Comparison of ENCODE assay signal across 19 cellular contexts in the genomic region with DNA sequence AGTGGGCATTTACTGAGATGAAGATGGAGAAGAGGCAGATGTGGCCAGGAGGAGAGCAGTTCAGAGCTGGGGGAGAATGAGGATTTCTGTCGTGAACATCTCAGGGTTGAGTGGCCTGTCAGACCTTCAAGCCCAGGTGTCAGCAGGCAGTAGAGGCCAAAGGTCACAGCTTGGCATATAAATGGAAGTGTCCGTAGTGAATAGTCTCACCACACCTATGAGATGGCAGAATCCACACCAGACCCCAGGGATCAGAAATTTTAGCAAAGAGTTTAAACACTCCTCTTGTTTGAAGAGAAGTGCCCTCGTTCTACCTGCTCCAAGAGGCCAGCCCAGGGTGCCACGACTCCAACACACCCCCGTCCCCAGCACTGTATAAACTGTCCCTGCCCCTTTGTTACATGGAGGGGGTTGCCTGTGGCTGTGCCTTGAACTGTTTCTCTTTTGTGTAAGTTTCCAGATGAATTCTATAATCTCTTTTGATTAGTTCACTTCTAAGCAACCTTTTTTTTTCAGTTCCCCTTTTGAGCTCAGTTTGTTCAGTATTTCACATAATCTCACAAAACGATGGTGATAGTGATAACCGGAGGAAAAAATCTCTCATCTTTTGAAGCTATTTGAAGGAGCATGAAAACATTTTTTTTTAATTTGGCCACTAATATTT.
A peak's percentile ranks its signal among the peaks of the same experiment; 100 is the strongest.
DNase-seq lines count a peak whose midpoint lies in the region; ATAC-seq, FAIRE-seq and TF ChIP-seq lines count a peak whose summit lies in the region.
"Had no signal": no experiment of that assay in that cellular context is flagged by ENCODE, and none has a peak within 500 bp of the region (broad histone marks: within the 10 kb centered on the region; RNA-seq: fewer than 3 reads in every experiment).

No MANE protein-coding gene starts in this region.

- H3K4me3 Mint-ChIP-seq in activated T-cell treated with anti-CD3 and anti-CD28 coated beads, Interleukin-2, amount 50 U/mL, for 24 hours: no peak overlapping the region
- no peak overlapping the region for H3K4me3 Mint-ChIP-seq in naive thymus-derived CD8-positive, alpha-beta T cell
- H3K4me3 Mint-ChIP-seq: HFFc6; T-helper 2 cell treated with Interferon-gamma antibody and Interleukin-4, amounts not matched to agents 5 μg/mL and 100 μg/mL, for 36 hours had no signal

- H3K9me3 Mint-ChIP-seq in activated T-cell treated with anti-CD3 and anti-CD28 coated beads, Interleukin-2, amount 50 U/mL, for 24 hours: no peaks in the 10 kb centered on the region
- no peaks in the 10 kb centered on the region for H3K9me3 Mint-ChIP-seq in naive thymus-derived CD8-positive, alpha-beta T cell
- H3K9me3 Mint-ChIP-seq: HFFc6; T-helper 2 cell treated with Interferon-gamma antibody and Interleukin-4, amounts not matched to agents 5 μg/mL and 100 μg/mL, for 36 hours had no signal

- H3K27ac Mint-ChIP-seq in activated T-cell treated with anti-CD3 and anti-CD28 coated beads, Interleukin-2, amount 50 U/mL, for 24 hours: no peak overlapping the region
- H3K27ac Mint-ChIP-seq in naive thymus-derived CD8-positive, alpha-beta T cell: peak overlapping the region in 1 of 10 donors; percentile 11
- H3K27ac Mint-ChIP-seq: HFFc6; T-helper 2 cell treated with Interferon-gamma antibody and Interleukin-4, amounts not matched to agents 5 μg/mL and 100 μg/mL, for 36 hours had no signal

- POLR2A ChIA-PET in naive thymus-derived CD8-positive, alpha-beta T cell (lab: Charles Lee): interaction anchor here (0.6 kb wide), 1 partner anchor 78 kb away, joined by 3 read pairs; no protein-coding TSS in a partner anchor

- no peak for TF ChIP-seq POLR2A in GM12891 (IDR thresholded peaks at IDR 0.05; ENCODE audit: low read depth, low read length)

- ATAC-seq in HG03432 (IDR thresholded peaks at IDR 0.05; ENCODE audit: unreplicated experiment): peak; percentile 68
- no peak for ATAC-seq in naive thymus-derived CD8-positive, alpha-beta T cell
- ATAC-seq in HG03439 (IDR thresholded peaks at IDR 0.05; ENCODE audit: unreplicated experiment): no peak

- FAIRE-seq in GM12891 (lab: Jason Lieb, UNC): peak; percentile 78
- FAIRE-seq in GM19239 (lab: Jason Lieb, UNC): peak; percentile 79
- FAIRE-seq: astrocyte, endometrium had no signal

- DNase-seq in GM12891 (ENCODE audit: insufficient read length, low spot score) (no peak), GM19239 (ENCODE audit: insufficient read length, low spot score) (no peak), islet precursor cell (peak; percentile 8), NCI-H774 (lab: John Stamatoyannopoulos, UW) (no peak)
- DNase-seq in activated T-cell treated with anti-CD3 and anti-CD28 coated beads, Interleukin-2, amount 50 U/mL, for 24 hours: no peak
- no peak for DNase-seq in naive thymus-derived CD8-positive, alpha-beta T cell
- DNase-seq: activated CD4-positive, CD25-positive, alpha-beta regulatory T cell treated with anti-CD3 and anti-CD28 coated beads, Interleukin-2, amount 50 U/mL, for 72 hours; activated CD8-positive, alpha-beta memory T cell treated with anti-CD3 and anti-CD28 coated beads, Interleukin-2, amount 50 U/mL, for 4 hours; AML-193; DMS 273 treated with DMSO at 0.1 percent for 48 hours; HFFc6; hypothalamus; Karpas-422; SHP77 treated with DMSO at 0.1 percent for 48 hours had no signal

- no peaks in the 10 kb centered on the region for H3K36me3 Mint-ChIP-seq in activated T-cell treated with anti-CD3 and anti-CD28 coated beads, Interleukin-2, amount 50 U/mL, for 24 hours (ENCODE audit: low read depth)
- no peaks in the 10 kb centered on the region for H3K36me3 Mint-ChIP-seq in naive thymus-derived CD8-positive, alpha-beta T cell

- peaks cover 7% of the 10 kb centered on the region for H3K27me3 Mint-ChIP-seq in activated T-cell treated with anti-CD3 and anti-CD28 coated beads, Interleukin-2, amount 50 U/mL, for 24 hours
- H3K27me3 Mint-ChIP-seq in naive thymus-derived CD8-positive, alpha-beta T cell: no peaks in the 10 kb centered on the region

- peaks cover 30% of the 10 kb centered on the region for H3K4me1 Mint-ChIP-seq in activated T-cell treated with anti-CD3 and anti-CD28 coated beads, Interleukin-2, amount 50 U/mL, for 24 hours (ENCODE audit: low read depth)
- peaks cover 17 to 29% (median 24%) of the 10 kb centered on the region in 4 donors for H3K4me1 Mint-ChIP-seq in naive thymus-derived CD8-positive, alpha-beta T cell

TF ChIP-seq in GM12891, 5 proteins besides CTCF, POLR2A, EP300 and RAD21:
- peak; percentile 94 for TF ChIP-seq SPI1 (IDR thresholded peaks at IDR 0.05; ENCODE audit: low read depth, low read length)
- TF ChIP-seq POLR2AphosphoS5 (IDR thresholded peaks at IDR 0.05; ENCODE audit: low read depth, low read length): no peak
